ENCODE assay signal across 18 cellular contexts in genomic region chr1:64877598-64877997, GRCh38.
DNase-seq lines count a peak whose midpoint lies in the region; ATAC-seq, FAIRE-seq and TF ChIP-seq lines count a peak whose summit lies in the region.
"Had no signal": no experiment of that assay in that cellular context is flagged by ENCODE, and none has a peak within 500 bp of the region (broad histone marks: within the 10 kb centered on the region; RNA-seq: fewer than 3 reads in every experiment).

No MANE protein-coding gene starts in this region.

- H3K27me3 ChIP-seq in left ventricle myocardium inferior (ENCODE audit: low read depth) (no peaks in the 10 kb centered on the region), right cardiac atrium (ENCODE audit: control insufficient read depth, insufficient read depth) (no peaks in the 10 kb centered on the region)
- H3K27me3 ChIP-seq: tibial artery had no signal

- H3K9me3 Mint-ChIP-seq in T-cell (no peaks in the 10 kb centered on the region), endothelial cell (ENCODE audit: unreplicated experiment) (no peaks in the 10 kb centered on the region)

- intact Hi-C loops in left ventricle myocardium inferior (cut with micrococcal nuclease): no loop called here
- intact Hi-C loops in right cardiac atrium (cut with DNase I): loop anchor here in 1 of 4 donors (10.0 kb wide), 1 partner anchor 77 kb away; no protein-coding TSS in a partner anchor

- H3K4me1 Mint-ChIP-seq in T-cell: peaks cover 78 to 86% (median 83%) of the 10 kb centered on the region in 3 donors
- H3K4me1 Mint-ChIP-seq in endothelial cell (ENCODE audit: unreplicated experiment): peaks cover 53% of the 10 kb centered on the region

- H3K27ac ChIP-seq in left ventricle myocardium inferior (replicated peaks): peak overlapping the region; percentile 5
- H3K27ac ChIP-seq in right cardiac atrium (ENCODE audit: low read length): no peak overlapping the region
- H3K27ac ChIP-seq: tibial artery, VCaP had no signal

- no peak for TF ChIP-seq POLR2A in H54 (IDR thresholded peaks at IDR 0.05; ENCODE audit: low read depth, low read length)

- 91% methylated on average over 1 of the region's 1 CpG for WGBS in right cardiac atrium

- H3K36me3 Mint-ChIP-seq in T-cell: peaks cover 53% of the 10 kb centered on the region
- H3K36me3 Mint-ChIP-seq in endothelial cell (ENCODE audit: low read depth, unreplicated experiment): peaks cover 44% of the 10 kb centered on the region

- POLR2A ChIA-PET in T-cell (lab: Charles Lee): interaction anchor here (0.6 to 1.7 kb wide), 9 partner anchors 11 to 89 kb away, joined by 3 to 5 read pairs (median 3); partner anchors contain the start of gene JAK1 (in 2 of the 2)

- FAIRE-seq in H54 (lab: Jason Lieb, UNC): no peak

- H3K27ac Mint-ChIP-seq in T-cell (peak overlapping the region; percentile 80 to 92), endothelial cell (ENCODE audit: unreplicated experiment) (peak overlapping the region; percentile 5)

- CTCF ChIA-PET in T-cell (lab: Charles Lee): interaction anchor here (0.5 to 2.1 kb wide), 14 partner anchors 9 to 198 kb away, joined by 3 to 6 read pairs (median 4); partner anchors contain the start of gene JAK1 (in 1 of the 2)

- H3K4me3 Mint-ChIP-seq in T-cell: peak overlapping the region in 2 of 3 donors; percentile 55 to 61
- H3K4me3 Mint-ChIP-seq in endothelial cell (ENCODE audit: unreplicated experiment): no peak overlapping the region

- H3K27me3 Mint-ChIP-seq in T-cell (no peaks in the 10 kb centered on the region), endothelial cell (ENCODE audit: unreplicated experiment) (peaks cover 7% of the 10 kb centered on the region)

- ATAC-seq in right cardiac atrium: no peak
- ATAC-seq in T-cell (replicated peaks in 1 of 4): peak in 3 of 4 experiments; percentile 7 to 18 (median 7)
- no peak for ATAC-seq in GM18858 (IDR thresholded peaks at IDR 0.05; ENCODE audit: unreplicated experiment)
- ATAC-seq: PC-3 had no signal

- TF ChIP-seq CTCF in left ventricle myocardium inferior (IDR thresholded peaks at IDR 0.05; ENCODE audit: borderline replicate concordance): no peak
- no peak for TF ChIP-seq CTCF in endothelial cell (IDR thresholded peaks at IDR 0.05; ENCODE audit: unreplicated experiment)

- H3K4me1 ChIP-seq in left ventricle myocardium inferior (peaks cover 47% of the 10 kb centered on the region), right cardiac atrium (ENCODE audit: control insufficient read depth, insufficient read depth, low read length) (peaks cover 2% of the 10 kb centered on the region)
- H3K4me1 ChIP-seq: Caco-2, tibial artery had no signal

- DNase-seq in left ventricle myocardium inferior (no peak), right cardiac atrium (no peak), T-cell (no peak), endothelial cell (ENCODE audit: low spot score) (no peak), H54 (ENCODE audit: insufficient read length, low spot score) (no peak)
- DNase-seq in stimulated activated naive CD4-positive, alpha-beta T cell (lab: John Stamatoyannopoulos, UW): no peak
- DNase-seq: activated effector memory CD4-positive, alpha-beta T cell treated with anti-CD3 and anti-CD28 coated beads, Interleukin-2, amount 50 U/mL, for 16 hours; Caco-2; GOT3; KG1; NCI-H187 treated with DMSO at 0.1 percent for 48 hours; NCI-H2227 treated with DMSO at 0.1 percent for 48 hours; NCI-H82; PC-3; SHP77 treated with DMSO at 0.1 percent for 48 hours; tibial artery had no signal

- H3K9me3 ChIP-seq in left ventricle myocardium inferior (replicated peaks) (no peaks in the 10 kb centered on the region), right cardiac atrium (ENCODE audit: control insufficient read depth, low read length) (no peaks in the 10 kb centered on the region)
- H3K9me3 ChIP-seq: Caco-2, tibial artery had no signal

- H3K36me3 ChIP-seq in left ventricle myocardium inferior: peaks cover 54% of the 10 kb centered on the region

- H3K4me3 ChIP-seq in left ventricle myocardium inferior (no peak overlapping the region), right cardiac atrium (ENCODE audit: low read length) (no peak overlapping the region)
- H3K4me3 ChIP-seq: tibial artery had no signal

Comparison
In these comparisons a context has a peak if more than half of its experiments do, and no peak if none do; other contexts are left out.
1. ATAC-seq: peak in T-cell (3 of 4); none in right cardiac atrium (0 of 2) and GM18858 (single experiment).